Comparison of ENCODE assay signal across 1 cellular context in the genomic region with DNA sequence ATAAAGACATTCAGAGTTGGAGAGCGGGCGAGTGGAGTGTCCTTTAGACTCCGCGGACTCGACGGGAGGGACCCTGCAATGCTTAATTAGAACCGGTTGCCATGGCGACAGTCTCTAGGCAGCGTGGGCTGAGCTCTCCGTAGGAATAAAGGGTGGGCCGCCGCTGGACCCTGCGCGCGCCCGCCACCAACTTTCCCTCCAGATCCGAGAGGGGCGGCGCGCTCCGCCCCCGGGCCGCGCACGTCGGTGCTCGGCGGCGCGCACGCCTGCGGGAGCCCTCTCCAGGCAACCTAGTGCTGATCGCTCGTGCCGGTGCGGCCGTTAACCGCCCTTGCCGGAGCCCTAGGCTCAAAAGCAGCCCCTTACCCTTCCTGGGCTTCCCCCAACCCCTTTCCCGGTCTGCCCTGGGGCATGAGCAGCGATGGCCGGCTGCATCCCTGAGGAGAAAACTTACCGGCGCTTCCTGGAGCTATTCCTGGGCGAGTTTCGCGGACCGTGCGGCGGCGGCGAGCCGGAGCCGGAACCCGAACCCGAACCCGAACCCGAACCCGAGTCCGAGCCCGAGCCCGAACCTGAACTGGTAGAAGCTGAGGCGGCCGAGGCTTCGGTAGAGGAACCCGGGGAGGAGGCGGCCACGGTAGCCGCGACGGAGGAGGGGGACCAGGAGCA.
A peak's percentile ranks its signal among the peaks of the same experiment; 100 is the strongest.
TF ChIP-seq lines count a peak whose summit lies in the region.

A gene (plus strand): TSS at position 278 of the 669 bp plus-strand sequence.

TF ChIP-seq in HEK293, 187 proteins besides CTCF, POLR2A, EP300 and RAD21 (continued from another document and continues in another):
- TF ChIP-seq, protein P1, sequence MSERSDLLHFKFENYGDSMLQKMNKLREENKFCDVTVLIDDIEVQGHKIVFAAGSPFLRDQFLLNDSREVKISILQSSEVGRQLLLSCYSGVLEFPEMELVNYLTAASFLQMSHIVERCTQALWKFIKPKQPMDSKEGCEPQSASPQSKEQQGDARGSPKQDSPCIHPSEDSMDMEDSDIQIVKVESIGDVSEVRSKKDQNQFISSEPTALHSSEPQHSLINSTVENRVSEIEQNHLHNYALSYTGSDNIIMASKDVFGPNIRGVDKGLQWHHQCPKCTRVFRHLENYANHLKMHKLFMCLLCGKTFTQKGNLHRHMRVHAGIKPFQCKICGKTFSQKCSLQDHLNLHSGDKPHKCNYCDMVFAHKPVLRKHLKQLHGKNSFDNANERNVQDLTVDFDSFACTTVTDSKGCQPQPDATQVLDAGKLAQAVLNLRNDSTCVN (tag by site-specific recombination; optimal IDR thresholded peaks at IDR 0.05) = peak; percentile 90
- TF ChIP-seq EGR2 (tag by site-specific recombination; IDR thresholded peaks at IDR 0.05; ENCODE audit: low read depth) (peak; percentile 39; the same call in 1 of the 2 replicates), SP3 (tag by site-specific recombination; IDR thresholded peaks at IDR 0.05) (peak; percentile 42; the same call in 1 of the 2 replicates), ZNF266 (tag by site-specific recombination; IDR thresholded peaks at IDR 0.05; ENCODE audit: low read depth) (no peak), ZBTB20 (tag by site-specific recombination; IDR thresholded peaks at IDR 0.05) (peak; percentile 15; the same call in 1 of the 2 replicates), MYNN (tag by site-specific recombination; IDR thresholded peaks at IDR 0.05; ENCODE audit: borderline replicate concordance) (peak; percentile 98), ZEB2 (tag by site-specific recombination; IDR thresholded peaks at IDR 0.05) (peak; percentile 51), ZNF530 (tag by site-specific recombination; IDR thresholded peaks at IDR 0.05; ENCODE audit: low read depth) (peak; percentile 97), ZFHX2 (tag by site-specific recombination; conservative IDR thresholded peaks at IDR 0.05) (peak; percentile 80), ZNF423 (tag by site-specific recombination; IDR thresholded peaks at IDR 0.05) (no peak), ZNF792 (tag by site-specific recombination; IDR thresholded peaks at IDR 0.05) (no peak), KLF9 (tag by site-specific recombination; IDR thresholded peaks at IDR 0.05; ENCODE audit: low read depth) (peak; percentile 33), ZNF335 (tag by site-specific recombination; conservative IDR thresholded peaks at IDR 0.05) (peak; percentile 90), ZNF132 (tag by site-specific recombination; IDR thresholded peaks at IDR 0.05; ENCODE audit: borderline replicate concordance) (no peak), BCL11A (tag by site-specific recombination; IDR thresholded peaks at IDR 0.05; ENCODE audit: low read depth) (no peak), ZNF501 (tag by site-specific recombination; IDR thresholded peaks at IDR 0.05) (peak; percentile 34; the same call in 1 of the 2 replicates), ZNF302 (tag by site-specific recombination; IDR thresholded peaks at IDR 0.05; ENCODE audit: low read depth) (no peak), ZBTB17 (tag by site-specific recombination; IDR thresholded peaks at IDR 0.05) (0 out of 2 replicates have a peak, but pooled peaks have one; percentile 44), ZNF701 (tag by site-specific recombination; IDR thresholded peaks at IDR 0.05) (no peak), GLIS1 (tag by site-specific recombination; IDR thresholded peaks at IDR 0.05) (0 out of 2 replicates have a peak, but pooled peaks have one; percentile 8), ZNF600 (tag by site-specific recombination; IDR thresholded peaks at IDR 0.05) (peak; percentile 28; the same call in 1 of the 2 replicates), GLI2 (tag by site-specific recombination; IDR thresholded peaks at IDR 0.05; ENCODE audit: borderline replicate concordance, low read depth) (no peak), ZNF777 (tag by site-specific recombination; IDR thresholded peaks at IDR 0.05; ENCODE audit: borderline replicate concordance) (peak; percentile 52; the same call in 1 of the 2 replicates), IKZF3 (tag by site-specific recombination; IDR thresholded peaks at IDR 0.05) (0 out of 2 replicates have a peak, but pooled peaks have one; percentile 6), ZXDB (tag by site-specific recombination; IDR thresholded peaks at IDR 0.05) (peak; percentile 22; the same call in 1 of the 2 replicates)
- TF ChIP-seq, protein P2, sequence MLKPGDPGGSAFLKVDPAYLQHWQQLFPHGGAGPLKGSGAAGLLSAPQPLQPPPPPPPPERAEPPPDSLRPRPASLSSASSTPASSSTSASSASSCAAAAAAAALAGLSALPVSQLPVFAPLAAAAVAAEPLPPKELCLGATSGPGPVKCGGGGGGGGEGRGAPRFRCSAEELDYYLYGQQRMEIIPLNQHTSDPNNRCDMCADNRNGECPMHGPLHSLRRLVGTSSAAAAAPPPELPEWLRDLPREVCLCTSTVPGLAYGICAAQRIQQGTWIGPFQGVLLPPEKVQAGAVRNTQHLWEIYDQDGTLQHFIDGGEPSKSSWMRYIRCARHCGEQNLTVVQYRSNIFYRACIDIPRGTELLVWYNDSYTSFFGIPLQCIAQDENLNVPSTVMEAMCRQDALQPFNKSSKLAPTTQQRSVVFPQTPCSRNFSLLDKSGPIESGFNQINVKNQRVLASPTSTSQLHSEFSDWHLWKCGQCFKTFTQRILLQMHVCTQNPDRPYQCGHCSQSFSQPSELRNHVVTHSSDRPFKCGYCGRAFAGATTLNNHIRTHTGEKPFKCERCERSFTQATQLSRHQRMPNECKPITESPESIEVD (tag by site-specific recombination; IDR thresholded peaks at IDR 0.05) = no peak
- TF ChIP-seq, protein P3, sequence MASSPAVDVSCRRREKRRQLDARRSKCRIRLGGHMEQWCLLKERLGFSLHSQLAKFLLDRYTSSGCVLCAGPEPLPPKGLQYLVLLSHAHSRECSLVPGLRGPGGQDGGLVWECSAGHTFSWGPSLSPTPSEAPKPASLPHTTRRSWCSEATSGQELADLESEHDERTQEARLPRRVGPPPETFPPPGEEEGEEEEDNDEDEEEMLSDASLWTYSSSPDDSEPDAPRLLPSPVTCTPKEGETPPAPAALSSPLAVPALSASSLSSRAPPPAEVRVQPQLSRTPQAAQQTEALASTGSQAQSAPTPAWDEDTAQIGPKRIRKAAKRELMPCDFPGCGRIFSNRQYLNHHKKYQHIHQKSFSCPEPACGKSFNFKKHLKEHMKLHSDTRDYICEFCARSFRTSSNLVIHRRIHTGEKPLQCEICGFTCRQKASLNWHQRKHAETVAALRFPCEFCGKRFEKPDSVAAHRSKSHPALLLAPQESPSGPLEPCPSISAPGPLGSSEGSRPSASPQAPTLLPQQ (tag by site-specific recombination; IDR thresholded peaks at IDR 0.05) = peak; percentile 42; the same call in 1 of the 2 replicates
- TF ChIP-seq, protein P4, sequence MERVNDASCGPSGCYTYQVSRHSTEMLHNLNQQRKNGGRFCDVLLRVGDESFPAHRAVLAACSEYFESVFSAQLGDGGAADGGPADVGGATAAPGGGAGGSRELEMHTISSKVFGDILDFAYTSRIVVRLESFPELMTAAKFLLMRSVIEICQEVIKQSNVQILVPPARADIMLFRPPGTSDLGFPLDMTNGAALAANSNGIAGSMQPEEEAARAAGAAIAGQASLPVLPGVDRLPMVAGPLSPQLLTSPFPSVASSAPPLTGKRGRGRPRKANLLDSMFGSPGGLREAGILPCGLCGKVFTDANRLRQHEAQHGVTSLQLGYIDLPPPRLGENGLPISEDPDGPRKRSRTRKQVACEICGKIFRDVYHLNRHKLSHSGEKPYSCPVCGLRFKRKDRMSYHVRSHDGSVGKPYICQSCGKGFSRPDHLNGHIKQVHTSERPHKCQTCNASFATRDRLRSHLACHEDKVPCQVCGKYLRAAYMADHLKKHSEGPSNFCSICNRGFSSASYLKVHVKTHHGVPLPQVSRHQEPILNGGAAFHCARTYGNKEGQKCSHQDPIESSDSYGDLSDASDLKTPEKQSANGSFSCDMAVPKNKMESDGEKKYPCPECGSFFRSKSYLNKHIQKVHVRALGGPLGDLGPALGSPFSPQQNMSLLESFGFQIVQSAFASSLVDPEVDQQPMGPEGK (tag by site-specific recombination; IDR thresholded peaks at IDR 0.05) = no peak
- TF ChIP-seq, protein P5, sequence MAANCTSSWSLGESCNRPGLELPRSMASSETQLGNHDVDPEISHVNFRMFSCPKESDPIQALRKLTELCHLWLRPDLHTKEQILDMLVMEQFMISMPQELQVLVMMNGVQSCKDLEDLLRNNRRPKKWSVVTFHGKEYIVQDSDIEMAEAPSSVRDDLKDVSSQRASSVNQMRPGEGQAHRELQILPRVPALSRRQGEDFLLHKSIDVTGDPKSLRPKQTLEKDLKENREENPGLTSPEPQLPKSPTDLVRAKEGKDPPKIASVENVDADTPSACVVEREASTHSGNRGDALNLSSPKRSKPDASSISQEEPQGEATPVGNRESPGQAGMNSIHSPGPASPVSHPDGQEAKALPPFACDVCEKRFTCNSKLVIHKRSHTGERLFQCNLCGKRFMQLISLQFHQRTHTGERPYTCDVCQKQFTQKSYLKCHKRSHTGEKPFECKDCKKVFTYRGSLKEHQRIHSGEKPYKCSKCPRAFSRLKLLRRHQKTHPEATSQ (tag by site-specific recombination; IDR thresholded peaks at IDR 0.05) = 0 out of 2 replicates have a peak, but pooled peaks have one; percentile 47
- TF ChIP-seq, protein P6, sequence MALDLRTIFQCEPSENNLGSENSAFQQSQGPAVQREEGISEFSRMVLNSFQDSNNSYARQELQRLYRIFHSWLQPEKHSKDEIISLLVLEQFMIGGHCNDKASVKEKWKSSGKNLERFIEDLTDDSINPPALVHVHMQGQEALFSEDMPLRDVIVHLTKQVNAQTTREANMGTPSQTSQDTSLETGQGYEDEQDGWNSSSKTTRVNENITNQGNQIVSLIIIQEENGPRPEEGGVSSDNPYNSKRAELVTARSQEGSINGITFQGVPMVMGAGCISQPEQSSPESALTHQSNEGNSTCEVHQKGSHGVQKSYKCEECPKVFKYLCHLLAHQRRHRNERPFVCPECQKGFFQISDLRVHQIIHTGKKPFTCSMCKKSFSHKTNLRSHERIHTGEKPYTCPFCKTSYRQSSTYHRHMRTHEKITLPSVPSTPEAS (tag by site-specific recombination; IDR thresholded peaks at IDR 0.05) = 0 out of 2 replicates have a peak, but pooled peaks have one; percentile 11
- TF ChIP-seq, protein P7, sequence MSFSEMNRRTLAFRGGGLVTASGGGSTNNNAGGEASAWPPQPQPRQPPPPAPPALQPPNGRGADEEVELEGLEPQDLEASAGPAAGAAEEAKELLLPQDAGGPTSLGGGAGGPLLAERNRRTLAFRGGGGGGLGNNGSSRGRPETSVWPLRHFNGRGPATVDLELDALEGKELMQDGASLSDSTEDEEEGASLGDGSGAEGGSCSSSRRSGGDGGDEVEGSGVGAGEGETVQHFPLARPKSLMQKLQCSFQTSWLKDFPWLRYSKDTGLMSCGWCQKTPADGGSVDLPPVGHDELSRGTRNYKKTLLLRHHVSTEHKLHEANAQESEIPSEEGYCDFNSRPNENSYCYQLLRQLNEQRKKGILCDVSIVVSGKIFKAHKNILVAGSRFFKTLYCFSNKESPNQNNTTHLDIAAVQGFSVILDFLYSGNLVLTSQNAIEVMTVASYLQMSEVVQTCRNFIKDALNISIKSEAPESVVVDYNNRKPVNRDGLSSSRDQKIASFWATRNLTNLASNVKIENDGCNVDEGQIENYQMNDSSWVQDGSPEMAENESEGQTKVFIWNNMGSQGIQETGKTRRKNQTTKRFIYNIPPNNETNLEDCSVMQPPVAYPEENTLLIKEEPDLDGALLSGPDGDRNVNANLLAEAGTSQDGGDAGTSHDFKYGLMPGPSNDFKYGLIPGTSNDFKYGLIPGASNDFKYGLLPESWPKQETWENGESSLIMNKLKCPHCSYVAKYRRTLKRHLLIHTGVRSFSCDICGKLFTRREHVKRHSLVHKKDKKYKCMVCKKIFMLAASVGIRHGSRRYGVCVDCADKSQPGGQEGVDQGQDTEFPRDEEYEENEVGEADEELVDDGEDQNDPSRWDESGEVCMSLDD (tag by site-specific recombination; IDR thresholded peaks at IDR 0.05) = 0 out of 2 replicates have a peak, but pooled peaks have one; percentile 39
- TF ChIP-seq, protein P8, sequence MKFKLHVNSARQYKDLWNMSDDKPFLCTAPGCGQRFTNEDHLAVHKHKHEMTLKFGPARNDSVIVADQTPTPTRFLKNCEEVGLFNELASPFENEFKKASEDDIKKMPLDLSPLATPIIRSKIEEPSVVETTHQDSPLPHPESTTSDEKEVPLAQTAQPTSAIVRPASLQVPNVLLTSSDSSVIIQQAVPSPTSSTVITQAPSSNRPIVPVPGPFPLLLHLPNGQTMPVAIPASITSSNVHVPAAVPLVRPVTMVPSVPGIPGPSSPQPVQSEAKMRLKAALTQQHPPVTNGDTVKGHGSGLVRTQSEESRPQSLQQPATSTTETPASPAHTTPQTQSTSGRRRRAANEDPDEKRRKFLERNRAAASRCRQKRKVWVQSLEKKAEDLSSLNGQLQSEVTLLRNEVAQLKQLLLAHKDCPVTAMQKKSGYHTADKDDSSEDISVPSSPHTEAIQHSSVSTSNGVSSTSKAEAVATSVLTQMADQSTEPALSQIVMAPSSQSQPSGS (tag by site-specific recombination; IDR thresholded peaks at IDR 0.05; ENCODE audit: low read depth) = no peak
- TF ChIP-seq, protein P9, sequence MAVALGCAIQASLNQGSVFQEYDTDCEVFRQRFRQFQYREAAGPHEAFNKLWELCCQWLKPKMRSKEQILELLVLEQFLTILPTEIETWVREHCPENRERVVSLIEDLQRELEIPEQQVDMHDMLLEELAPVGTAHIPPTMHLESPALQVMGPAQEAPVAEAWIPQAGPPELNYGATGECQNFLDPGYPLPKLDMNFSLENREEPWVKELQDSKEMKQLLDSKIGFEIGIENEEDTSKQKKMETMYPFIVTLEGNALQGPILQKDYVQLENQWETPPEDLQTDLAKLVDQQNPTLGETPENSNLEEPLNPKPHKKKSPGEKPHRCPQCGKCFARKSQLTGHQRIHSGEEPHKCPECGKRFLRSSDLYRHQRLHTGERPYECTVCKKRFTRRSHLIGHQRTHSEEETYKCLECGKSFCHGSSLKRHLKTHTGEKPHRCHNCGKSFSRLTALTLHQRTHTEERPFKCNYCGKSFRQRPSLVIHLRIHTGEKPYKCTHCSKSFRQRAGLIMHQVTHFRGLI (tag by site-specific recombination; IDR thresholded peaks at IDR 0.05) = 0 out of 2 replicates have a peak, but pooled peaks have one; percentile 47
- TF ChIP-seq, protein P10, sequence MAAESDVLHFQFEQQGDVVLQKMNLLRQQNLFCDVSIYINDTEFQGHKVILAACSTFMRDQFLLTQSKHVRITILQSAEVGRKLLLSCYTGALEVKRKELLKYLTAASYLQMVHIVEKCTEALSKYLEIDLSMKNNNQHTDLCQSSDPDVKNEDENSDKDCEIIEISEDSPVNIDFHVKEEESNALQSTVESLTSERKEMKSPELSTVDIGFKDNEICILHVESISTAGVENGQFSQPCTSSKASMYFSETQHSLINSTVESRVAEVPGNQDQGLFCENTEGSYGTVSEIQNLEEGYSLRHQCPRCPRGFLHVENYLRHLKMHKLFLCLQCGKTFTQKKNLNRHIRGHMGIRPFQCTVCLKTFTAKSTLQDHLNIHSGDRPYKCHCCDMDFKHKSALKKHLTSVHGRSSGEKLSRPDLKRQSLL (tag by site-specific recombination; IDR thresholded peaks at IDR 0.05) = 0 out of 2 replicates have a peak, but pooled peaks have one; percentile 3
